8 cellular contexts compared by ENCODE assay signal in genomic region chr6:26322645-26323482, GRCh38. TPM values are rescaled to one million over a fixed set of nuclear protein-coding genes. Genes with fewer than 3 reads are reported as not detected.
DNase-seq lines count a peak whose midpoint lies in the region; ATAC-seq and TF ChIP-seq lines count a peak whose summit lies in the region.

No MANE protein-coding gene starts in this region.

- intact Hi-C loops in lower leg skin (cut with DNase I; ENCODE audit: low total_unique reads): no loop called here

- H3K4me1 Mint-ChIP-seq in HFFc6 (ENCODE audit: low read depth): peaks cover 29% of the 10 kb centered on the region
- peaks cover 16 to 20% of the 10 kb centered on the region in 2 donors for H3K4me1 Mint-ChIP-seq in stimulated activated naive B cell treated with anti-CD40 and anti-IgM and Interleukin-4, amounts not matched to agents 10 μg/mL and 1 μg/mL and 100 μg/mL, for 72 hours

- H3K9me3 Mint-ChIP-seq in HFFc6: no peaks in the 10 kb centered on the region
- peaks cover 2 to 9% of the 10 kb centered on the region in 2 donors for H3K9me3 Mint-ChIP-seq in stimulated activated naive B cell treated with anti-CD40 and anti-IgM and Interleukin-4, amounts not matched to agents 10 μg/mL and 1 μg/mL and 100 μg/mL, for 72 hours

- H3K36me3 Mint-ChIP-seq in HFFc6 (ENCODE audit: low read depth): no peaks in the 10 kb centered on the region
- H3K36me3 Mint-ChIP-seq in stimulated activated naive B cell treated with anti-CD40 and anti-IgM and Interleukin-4, amounts not matched to agents 10 μg/mL and 1 μg/mL and 100 μg/mL, for 72 hours: peaks cover 2 to 4% of the 10 kb centered on the region in 2 donors

- H3K27me3 Mint-ChIP-seq in HFFc6 (ENCODE audit: insufficient read depth): peaks cover 2% of the 10 kb centered on the region; the same call in 1 of the 2 replicates
- H3K27me3 Mint-ChIP-seq in stimulated activated naive B cell treated with anti-CD40 and anti-IgM and Interleukin-4, amounts not matched to agents 10 μg/mL and 1 μg/mL and 100 μg/mL, for 72 hours: peaks cover 32 to 38% of the 10 kb centered on the region in 2 donors

- H3K4me3 Mint-ChIP-seq in HFFc6: peak overlapping the region; percentile 90
- peak overlapping the region; percentile 66 to 84 for H3K4me3 Mint-ChIP-seq in stimulated activated naive B cell treated with anti-CD40 and anti-IgM and Interleukin-4, amounts not matched to agents 10 μg/mL and 1 μg/mL and 100 μg/mL, for 72 hours

- peak; percentile 97 for DNase-seq in DMS114 treated with DMSO at 0.1 percent for 48 hours (lab: John Stamatoyannopoulos, UW; ENCODE audit: unreplicated experiment)
- DNase-seq in HFFc6: peak; percentile 98
- DNase-seq in NCI-H2196 treated with DMSO at 0.1 percent for 48 hours (lab: John Stamatoyannopoulos, UW; ENCODE audit: unreplicated experiment): peak; percentile 16
- DNase-seq in dermis microvascular lymphatic vessel endothelial cell (ENCODE audit: low read depth in 2 of 2): peak; percentile 71 to 82
- DNase-seq in lower leg skin (ENCODE audit: low spot score in 2 of 2): peak in 1 of 2 donors; percentile 59
- no peak for DNase-seq in stimulated activated naive B cell treated with anti-CD40 and anti-IgM and Interleukin-4, amounts not matched to agents 10 μg/mL and 1 μg/mL and 100 μg/mL, for 72 hours

- H3K27ac Mint-ChIP-seq in HFFc6: peak overlapping the region; percentile 90
- H3K27ac Mint-ChIP-seq in stimulated activated naive B cell treated with anti-CD40 and anti-IgM and Interleukin-4, amounts not matched to agents 10 μg/mL and 1 μg/mL and 100 μg/mL, for 72 hours: peak overlapping the region; percentile 94

- TF ChIP-seq POLR2A in lower leg skin (IDR thresholded peaks at IDR 0.05): no peak

- TF ChIP-seq CTCF in HFFc6 (IDR thresholded peaks at IDR 0.05): no peak
- no peak for TF ChIP-seq CTCF in WI38 (IDR thresholded peaks at IDR 0.05; ENCODE audit: low read depth, low read length)
- TF ChIP-seq CTCF in lower leg skin (IDR thresholded peaks at IDR 0.05): no peak

- peak overlapping the region; percentile 74 for H3K4me3 ChIP-seq in WI38 (ENCODE audit: low read depth, low read length)
- peak overlapping the region; percentile 54 for H3K4me3 ChIP-seq in lower leg skin (ENCODE audit: low read depth, poor library complexity, severe bottlenecking)

- 45 to 51% methylated on average over 21 of the region's 21 CpGs for WGBS in lower leg skin, 2 donors

- peak; percentile 72 for ATAC-seq in stimulated activated naive B cell treated with anti-CD40 and anti-IgM and Interleukin-4, amounts not matched to agents 10 μg/mL and 1 μg/mL and 100 μg/mL, for 72 hours (replicated peaks)
- ATAC-seq in HG03520 (IDR thresholded peaks at IDR 0.05; ENCODE audit: unreplicated experiment): no peak

RNA-seq across cellular contexts. Expression of gene BTN3A2, which starts 42.1 kb away (rescaled TPM):
- 10 to 100 TPM; 16.4 to 27.5 (median 24.9) TPM for total RNA-seq in HFFc6 (2021; fragmentation: NEBNext Ultra II Directional; extraction: Animal tissue kit (Norgen Biotek cat#: 25700))
- total RNA-seq in dermis microvascular lymphatic vessel endothelial cell (15.8 and 17.8 TPM in 2 replicates), lower leg skin (10 to 100 TPM in 3 of 4 donors, 1 to 10 TPM in 1; 9.9 to 26.8 (median 18.5) TPM)
